Comparison of ENCODE assay signal across 18 cellular contexts in the genomic region with DNA sequence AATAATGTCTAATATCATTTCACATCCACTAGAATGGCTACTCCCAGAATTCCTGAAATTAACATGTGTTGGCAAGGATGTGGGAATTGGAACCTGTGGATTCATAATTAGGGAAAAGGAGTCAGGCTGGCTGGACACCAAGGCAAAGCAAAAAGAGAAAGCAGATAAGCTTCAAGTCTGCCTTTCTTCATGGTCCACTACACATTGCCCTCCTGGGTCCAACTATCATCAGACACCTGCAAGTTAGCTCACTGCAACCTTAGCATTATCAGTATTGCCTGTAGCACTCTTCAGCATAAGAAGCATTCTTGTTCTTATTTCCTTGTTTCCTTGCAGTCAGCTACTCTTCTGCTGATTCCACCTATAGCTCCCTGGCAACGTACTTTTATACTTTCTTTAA.
DNase-seq lines count a peak whose midpoint lies in the region; ATAC-seq and TF ChIP-seq lines count a peak whose summit lies in the region.
"Had no signal": no experiment of that assay in that cellular context is flagged by ENCODE, and none has a peak within 500 bp of the region (broad histone marks: within the 10 kb centered on the region; RNA-seq: fewer than 3 reads in every experiment).

No MANE protein-coding gene starts in this region.

- in situ Hi-C loops in IMR-90 (cut with MboI; ENCODE audit: low sequenced_read_pairs) = no loop called here

- intact Hi-C loops in IMR-90 (cut with micrococcal nuclease) = no loop called here

- DNase-seq in IMR-90 = no peak
- no peak for DNase-seq in naive thymus-derived CD8-positive, alpha-beta T cell
- DNase-seq in effector memory CD4-positive, alpha-beta T cell = no peak
- no peak for DNase-seq in activated T-cell treated with anti-CD3 and anti-CD28 coated beads, Interleukin-2, amount 50 U/mL, for 4 hours
- DNase-seq: activated CD4-positive, alpha-beta T cell treated with anti-CD3 and anti-CD28 coated beads, Interleukin-2, amount 50 U/mL, for 1 hour; activated T-cell treated with anti-CD3 and anti-CD28 coated beads, Interleukin-2, amount 50 U/mL, for 24 hours; adrenal gland; EL; glutamatergic neuron; GM23248; islet precursor cell; NCI-H510A treated with DMSO at 0.1 percent for 48 hours; pancreas had no signal

- peaks cover 5% of the 10 kb centered on the region for H3K9me3 Mint-ChIP-seq in stimulated activated memory B cell treated with anti-CD40 and anti-IgM and Interleukin-4, amounts not matched to agents 10 μg/mL and 1 μg/mL and 100 μg/mL, for 72 hours
- H3K9me3 Mint-ChIP-seq in naive thymus-derived CD8-positive, alpha-beta T cell = peaks cover 0 to 7% (median 3%) of the 10 kb centered on the region in 9 donors
- H3K9me3 Mint-ChIP-seq in activated T-cell treated with anti-CD3 and anti-CD28 coated beads, Interleukin-2, amount 50 U/mL, for 4 hours = peaks cover 3% of the 10 kb centered on the region

- H2AFZ ChIP-seq in IMR-90 (replicated peaks; ENCODE audit: low read length, poor library complexity) = no peak overlapping the region
- H2AFZ ChIP-seq: GM23248 had no signal

- dilution Hi-C loops in IMR-90 (cut with HindIII; ENCODE audit: low sequenced_read_pairs, unreplicated experiment) = no loop called here

- 40% methylated on average over 1 of the region's 1 CpG; no CpG with 5 or more reads in 1 of the 2 experiments for WGBS in IMR-90 (ENCODE audit: extremely low coverage in 2 of 2, insufficient read length in 1 of 2), 2 experiments

- peaks cover 8% of the 10 kb centered on the region for H3K36me3 Mint-ChIP-seq in stimulated activated memory B cell treated with anti-CD40 and anti-IgM and Interleukin-4, amounts not matched to agents 10 μg/mL and 1 μg/mL and 100 μg/mL, for 72 hours
- H3K36me3 Mint-ChIP-seq in naive thymus-derived CD8-positive, alpha-beta T cell = peaks cover 0 to 9% (median 2%) of the 10 kb centered on the region in 3 donors
- no peaks in the 10 kb centered on the region for H3K36me3 Mint-ChIP-seq in activated T-cell treated with anti-CD3 and anti-CD28 coated beads, Interleukin-2, amount 50 U/mL, for 4 hours (ENCODE audit: insufficient read depth)

- H2BK20ac ChIP-seq in IMR-90 (ENCODE audit: low read depth, low read length) = no peak overlapping the region

- no peak overlapping the region for H2BK5ac ChIP-seq in IMR-90 (ENCODE audit: low read depth, low read length, poor library complexity, severe bottlenecking)

- H3K56ac ChIP-seq in IMR-90 (ENCODE audit: extremely low read depth, insufficient read depth, low read length) = no peak overlapping the region

- H2AK9ac ChIP-seq in IMR-90 (replicated peaks; ENCODE audit: low read depth, low read length, poor library complexity) = no peak overlapping the region

- no peak for TF ChIP-seq CTCF in IMR-90 (conservative IDR thresholded peaks at IDR 0.05; ENCODE audit: low read depth, low read length)

- H4K8ac ChIP-seq in IMR-90 (ENCODE audit: low read depth in 2 of 2, low read length in 2 of 2) = no peak overlapping the region

- H4K91ac ChIP-seq in IMR-90 (ENCODE audit: insufficient read depth, low read depth, low read length) = no peak overlapping the region

- no peak for TF ChIP-seq RAD21 in IMR-90 (IDR thresholded peaks at IDR 0.05; ENCODE audit: low read length)

- no peak overlapping the region for H3K18ac ChIP-seq in IMR-90 (ENCODE audit: low read depth, low read length)

- H3K9ac ChIP-seq in IMR-90 (ENCODE audit: low read depth, low read length) = no peak overlapping the region
- H3K9ac ChIP-seq: GM23248 had no signal

- CTCF ChIA-PET in IMR-90 (lab: Yijun Ruan, JAX) = interaction anchor here (1.3 kb wide), 1 partner anchor 118 kb away, joined by 3 read pairs; no protein-coding TSS in a partner anchor

- peak overlapping the region; percentile 19 for H3K4me3 Mint-ChIP-seq in stimulated activated memory B cell treated with anti-CD40 and anti-IgM and Interleukin-4, amounts not matched to agents 10 μg/mL and 1 μg/mL and 100 μg/mL, for 72 hours
- no peak overlapping the region for H3K4me3 Mint-ChIP-seq in naive thymus-derived CD8-positive, alpha-beta T cell
- H3K4me3 Mint-ChIP-seq in activated T-cell treated with anti-CD3 and anti-CD28 coated beads, Interleukin-2, amount 50 U/mL, for 4 hours = no peak overlapping the region
- H3K4me3 Mint-ChIP-seq: activated T-cell treated with anti-CD3 and anti-CD28 coated beads, Interleukin-2, amount 50 U/mL, for 24 hours had no signal

- no peak overlapping the region for H4K5ac ChIP-seq in IMR-90 (ENCODE audit: low read depth, low read length)

- peaks cover 45% of the 10 kb centered on the region for H3K4me1 Mint-ChIP-seq in stimulated activated memory B cell treated with anti-CD40 and anti-IgM and Interleukin-4, amounts not matched to agents 10 μg/mL and 1 μg/mL and 100 μg/mL, for 72 hours
- peaks cover 2 to 27% (median 7%) of the 10 kb centered on the region in 4 donors for H3K4me1 Mint-ChIP-seq in naive thymus-derived CD8-positive, alpha-beta T cell
- peaks cover 3% of the 10 kb centered on the region for H3K4me1 Mint-ChIP-seq in activated T-cell treated with anti-CD3 and anti-CD28 coated beads, Interleukin-2, amount 50 U/mL, for 4 hours (ENCODE audit: low read depth)

- no peaks in the 10 kb centered on the region for H3K36me3 ChIP-seq in IMR-90 (ENCODE audit: control insufficient read depth, insufficient read depth, low read length)
- H3K36me3 ChIP-seq in effector memory CD4-positive, alpha-beta T cell (ENCODE audit: control insufficient read depth, insufficient read depth, low read length) = no peaks in the 10 kb centered on the region
- H3K36me3 ChIP-seq: adrenal gland, pancreas had no signal

- no peaks in the 10 kb centered on the region for H3K79me1 ChIP-seq in IMR-90 (ENCODE audit: low read depth in 1 of 2, low read length in 2 of 2)

- H2BK120ac ChIP-seq in IMR-90 (ENCODE audit: low read depth, low read length) = no peak overlapping the region

- H3K9me3 ChIP-seq in IMR-90 (ENCODE audit: control insufficient read depth, insufficient read depth, low read length) = no peaks in the 10 kb centered on the region
- no peaks in the 10 kb centered on the region for H3K9me3 ChIP-seq in effector memory CD4-positive, alpha-beta T cell (ENCODE audit: control insufficient read depth, low read length)
- H3K9me3 ChIP-seq: adrenal gland, pancreas had no signal

- H3K27me3 Mint-ChIP-seq in stimulated activated memory B cell treated with anti-CD40 and anti-IgM and Interleukin-4, amounts not matched to agents 10 μg/mL and 1 μg/mL and 100 μg/mL, for 72 hours = no peaks in the 10 kb centered on the region
- peaks cover 6 to 48% (median 14%) of the 10 kb centered on the region in 5 donors for H3K27me3 Mint-ChIP-seq in naive thymus-derived CD8-positive, alpha-beta T cell
- H3K27me3 Mint-ChIP-seq in activated T-cell treated with anti-CD3 and anti-CD28 coated beads, Interleukin-2, amount 50 U/mL, for 4 hours (ENCODE audit: low read depth) = peaks cover 29% of the 10 kb centered on the region

- H3K4me1 ChIP-seq in IMR-90 (ENCODE audit: control insufficient read depth, insufficient read depth, low read length) = no peaks in the 10 kb centered on the region
- H3K4me1 ChIP-seq in effector memory CD4-positive, alpha-beta T cell (ENCODE audit: control insufficient read depth, insufficient read depth, low read length, poor library complexity, severe bottlenecking) = no peaks in the 10 kb centered on the region
- H3K4me1 ChIP-seq: adrenal gland, pancreas had no signal

- H3K27me3 ChIP-seq in IMR-90 (ENCODE audit: control insufficient read depth, insufficient read depth, low read length) = no peaks in the 10 kb centered on the region
- no peaks in the 10 kb centered on the region for H3K27me3 ChIP-seq in effector memory CD4-positive, alpha-beta T cell (replicated peaks; ENCODE audit: control insufficient read depth, insufficient read depth, low read length, poor library complexity, severe bottlenecking)
- H3K27me3 ChIP-seq: adrenal gland, pancreas had no signal

- ATAC-seq in GM18909 (IDR thresholded peaks at IDR 0.05; ENCODE audit: poor library complexity, unreplicated experiment) = peak; percentile 54
- peak; percentile 58 for ATAC-seq in GM21786 (IDR thresholded peaks at IDR 0.05; ENCODE audit: unreplicated experiment)
- no peak for ATAC-seq in IMR-90 (ENCODE audit: low read depth)
- ATAC-seq in stimulated activated memory B cell treated with anti-CD40 and anti-IgM and Interleukin-4, amounts not matched to agents 10 μg/mL and 1 μg/mL and 100 μg/mL, for 72 hours = peak; percentile 85
- ATAC-seq in HG02840 (IDR thresholded peaks at IDR 0.05; ENCODE audit: low FRiP score, unreplicated experiment) = no peak
- no peak for ATAC-seq in naive thymus-derived CD8-positive, alpha-beta T cell
- ATAC-seq in activated T-cell treated with anti-CD3 and anti-CD28 coated beads, Interleukin-2, amount 50 U/mL, for 4 hours = no peak
- ATAC-seq: HepG2, pancreas had no signal

- no peak overlapping the region for H3K27ac ChIP-seq in IMR-90 (ENCODE audit: insufficient read depth, low read length)
- no peak overlapping the region for H3K27ac ChIP-seq in effector memory CD4-positive, alpha-beta T cell (ENCODE audit: insufficient read depth, low read length, poor library complexity, severe bottlenecking)
- H3K27ac ChIP-seq: adrenal gland, GM23248, pancreas had no signal

- H4K20me1 ChIP-seq in IMR-90 (ENCODE audit: insufficient read depth, low read length) = no peaks in the 10 kb centered on the region

- no peak overlapping the region for H3K4ac ChIP-seq in IMR-90 (ENCODE audit: low read depth, low read length)

- H3K14ac ChIP-seq in IMR-90 (replicated peaks; ENCODE audit: low read depth, low read length) = 0 out of 2 replicates have a peak overlapping the region, but pooled peaks have one; percentile 21

- H3K9me1 ChIP-seq in IMR-90 (ENCODE audit: insufficient read depth, low read length) = no peaks in the 10 kb centered on the region

- POLR2A ChIA-PET in IMR-90 (lab: Charles Lee; ENCODE audit: unreplicated experiment) = no interaction called here
- POLR2A ChIA-PET in naive thymus-derived CD8-positive, alpha-beta T cell (lab: Charles Lee) = no interaction called here

- no peak for TF ChIP-seq POLR2A in IMR-90 (IDR thresholded peaks at IDR 0.05; ENCODE audit: low read depth, low read length)

- peak overlapping the region; percentile 15 for H3K27ac Mint-ChIP-seq in stimulated activated memory B cell treated with anti-CD40 and anti-IgM and Interleukin-4, amounts not matched to agents 10 μg/mL and 1 μg/mL and 100 μg/mL, for 72 hours
- H3K27ac Mint-ChIP-seq in naive thymus-derived CD8-positive, alpha-beta T cell = no peak overlapping the region
- H3K27ac Mint-ChIP-seq: activated T-cell treated with anti-CD3 and anti-CD28 coated beads, Interleukin-2, amount 50 U/mL, for 24 hours had no signal

- no peak overlapping the region for H3K23ac ChIP-seq in IMR-90 (ENCODE audit: low read depth, low read length)

- H2AK5ac ChIP-seq in IMR-90 (ENCODE audit: low read depth, low read length) = no peak overlapping the region

- no peak overlapping the region for H3K4me3 ChIP-seq in IMR-90 (ENCODE audit: insufficient read depth, low read depth, low read length)
- H3K4me3 ChIP-seq in effector memory CD4-positive, alpha-beta T cell (ENCODE audit: insufficient read depth, low read depth, low read length, poor library complexity, severe bottlenecking) = no peak overlapping the region
- H3K4me3 ChIP-seq: adrenal gland, GM23248, pancreas had no signal

- no peak overlapping the region for H2BK15ac ChIP-seq in IMR-90 (ENCODE audit: low read depth, low read length)

- no peak overlapping the region for H3K4me2 ChIP-seq in IMR-90 (ENCODE audit: low read depth, low read length)

- BruUV-seq in IMR-90 (replicated peaks; lab: Mats Ljungman, UMichigan) = no TSS peak

Comparison
In these comparisons a context has a peak if more than half of its experiments do, and no peak if none do; other contexts are left out.
1. ATAC-seq: peak in GM18909 (single experiment), GM21786 (single experiment) and stimulated activated memory B cell treated with anti-CD40 and anti-IgM and Interleukin-4, amounts not matched to agents 10 μg/mL and 1 μg/mL and 100 μg/mL, for 72 hours (single experiment); none in IMR-90 (single experiment), HG02840 (single experiment), naive thymus-derived CD8-positive, alpha-beta T cell (0 of 2) and activated T-cell treated with anti-CD3 and anti-CD28 coated beads, Interleukin-2, amount 50 U/mL, for 4 hours (0 of 2).